In the genomic region with DNA sequence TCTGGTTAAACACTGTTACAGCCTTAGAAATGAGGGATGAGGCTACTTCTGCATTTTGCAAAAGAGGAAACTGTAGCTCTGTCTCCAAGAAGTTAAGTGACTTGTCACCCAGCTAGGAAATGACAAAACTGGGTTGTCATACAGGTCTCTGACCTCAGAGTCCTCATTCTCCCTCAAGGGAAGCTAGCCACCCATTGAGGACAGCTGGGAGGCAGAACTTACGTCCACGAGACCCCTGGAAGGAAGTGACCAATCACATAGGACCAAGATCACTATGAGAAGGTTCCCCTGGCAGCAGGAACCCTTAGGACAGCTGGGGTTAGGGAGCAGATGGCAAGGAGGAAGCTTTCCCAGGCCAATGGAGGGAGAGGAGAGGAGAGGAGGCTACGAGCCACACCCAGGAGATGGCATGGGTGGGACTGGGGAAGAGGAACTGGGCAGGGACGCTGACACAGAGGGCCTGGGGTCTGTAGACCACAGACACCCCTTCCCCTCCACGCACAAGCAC, we compare ENCODE assay signal across 14 cellular contexts. TPM values are rescaled to one million over a fixed set of nuclear protein-coding genes. Genes with fewer than 3 reads are reported as not detected.
DNase-seq lines count a peak whose midpoint lies in the region; ATAC-seq, FAIRE-seq and TF ChIP-seq lines count a peak whose summit lies in the region.
"Had no signal": no experiment of that assay in that cellular context is flagged by ENCODE, and none has a peak within 500 bp of the region (broad histone marks: within the 10 kb centered on the region; RNA-seq: fewer than 3 reads in every experiment).

No MANE protein-coding gene starts in this region.

- in situ Hi-C loops in HepG2 (cut with HindIII; ENCODE audit: extremely low pct_ligation_motif_present, low pct_unique_long_range_greater_than_20kb) = no loop called here

- H3K79me2 ChIP-seq in HepG2 (ENCODE audit: insufficient read depth, low read length) = no peaks in the 10 kb centered on the region

- no peaks in the 10 kb centered on the region for H3K27me3 Mint-ChIP-seq in activated T-helper 17 cell treated with anti-CD3 and anti-CD28 coated beads, Interleukin-2, amount 50 U/mL, for 72 hours
- H3K27me3 Mint-ChIP-seq in stimulated activated memory B cell treated with anti-CD40 and anti-IgM and Interleukin-4, amounts not matched to agents 10 μg/mL and 1 μg/mL and 100 μg/mL, for 72 hours = no peaks in the 10 kb centered on the region
- H3K27me3 Mint-ChIP-seq in CD8-positive, alpha-beta T cell (ENCODE audit: low read depth) = no peaks in the 10 kb centered on the region
- H3K27me3 Mint-ChIP-seq: CD4-positive, alpha-beta memory T cell had no signal

- TF ChIP-seq CTCF in HL-60 (IDR thresholded peaks at IDR 0.05; ENCODE audit: insufficient read depth, low read length) (no peak), HepG2 (CRISPR knock-in tag; IDR thresholded peaks at IDR 0.05) (no peak)
- no peak for TF ChIP-seq CTCF in CD8-positive, alpha-beta T cell (IDR thresholded peaks at IDR 0.05)

- H3K4me3 Mint-ChIP-seq in activated T-helper 17 cell treated with anti-CD3 and anti-CD28 coated beads, Interleukin-2, amount 50 U/mL, for 72 hours = no peak overlapping the region
- no peak overlapping the region for H3K4me3 Mint-ChIP-seq in stimulated activated memory B cell treated with anti-CD40 and anti-IgM and Interleukin-4, amounts not matched to agents 10 μg/mL and 1 μg/mL and 100 μg/mL, for 72 hours
- H3K4me3 Mint-ChIP-seq in CD8-positive, alpha-beta T cell = no peak overlapping the region
- H3K4me3 Mint-ChIP-seq: CD4-positive, alpha-beta memory T cell had no signal

- no TSS peak for BruUV-seq in HepG2 (replicated peaks; lab: Mats Ljungman, UMichigan)

- H3K4me3 ChIP-seq in HL-60 (replicated peaks; ENCODE audit: insufficient read depth, low read length) (no peak overlapping the region), HepG2 (replicated peaks in 1 of 3; ENCODE audit: insufficient read depth in 1 of 3, low read depth in 2 of 3, low read length in 3 of 3) (no peak overlapping the region)
- H3K4me3 ChIP-seq in CD8-positive, alpha-beta T cell (ENCODE audit: low read depth, low read length) = no peak overlapping the region

- TF ChIP-seq POLR2A in HepG2 (IDR thresholded peaks at IDR 0.05; ENCODE audit: insufficient read depth in 1 of 2, low read depth in 2 of 2, low read length in 2 of 2) = no peak

- WGBS in HepG2 (ENCODE audit: low lambda C conversion rate) = 97% methylated on average over 5 of the region's 5 CpGs

- no peak overlapping the region for H2AFZ ChIP-seq in HepG2 (ENCODE audit: low read length)

- peaks cover 22% of the 10 kb centered on the region for H3K4me1 ChIP-seq in HepG2 (ENCODE audit: insufficient read depth, low read length)
- H3K4me1 ChIP-seq in CD8-positive, alpha-beta T cell (ENCODE audit: insufficient read depth, low read length) = no peaks in the 10 kb centered on the region

- H3K4me2 ChIP-seq in HepG2 (ENCODE audit: low read depth, low read length) = no peak overlapping the region

- H3K36me3 Mint-ChIP-seq in activated T-helper 17 cell treated with anti-CD3 and anti-CD28 coated beads, Interleukin-2, amount 50 U/mL, for 72 hours (ENCODE audit: low read depth) = peaks cover 96% of the 10 kb centered on the region
- peaks cover 72% of the 10 kb centered on the region for H3K36me3 Mint-ChIP-seq in stimulated activated memory B cell treated with anti-CD40 and anti-IgM and Interleukin-4, amounts not matched to agents 10 μg/mL and 1 μg/mL and 100 μg/mL, for 72 hours
- peaks cover 94% of the 10 kb centered on the region for H3K36me3 Mint-ChIP-seq in CD8-positive, alpha-beta T cell

- POLR2A ChIA-PET in HepG2 (lab: Yijun Ruan, JAX) = no interaction called here
- POLR2A ChIA-PET in CD8-positive, alpha-beta T cell (lab: Charles Lee) = no interaction called here

- ATAC-seq in activated T-helper 17 cell treated with anti-CD3 and anti-CD28 coated beads, Interleukin-2, amount 50 U/mL, for 72 hours (replicated peaks) = no peak
- no peak for ATAC-seq in HepG2
- peak; percentile 41 for ATAC-seq in stimulated activated memory B cell treated with anti-CD40 and anti-IgM and Interleukin-4, amounts not matched to agents 10 μg/mL and 1 μg/mL and 100 μg/mL, for 72 hours
- ATAC-seq in CD8-positive, alpha-beta T cell = no peak
- no peak for ATAC-seq in HG03460 (IDR thresholded peaks at IDR 0.05; ENCODE audit: unreplicated experiment)
- ATAC-seq in GM19467 (IDR thresholded peaks at IDR 0.05; ENCODE audit: unreplicated experiment) = no peak

- intact Hi-C loops in HepG2 (cut with micrococcal nuclease; ENCODE audit: unreplicated experiment) = loop anchor here (5.0 kb wide), 1 partner anchor 290 kb away; no protein-coding TSS in a partner anchor
- intact Hi-C loops in CD8-positive, alpha-beta T cell (cut with DNase I, micrococcal nuclease) = no loop called here

- no peak overlapping the region for H3K9ac ChIP-seq in HepG2 (ENCODE audit: insufficient read depth, low read depth, low read length)

- H3K4me1 Mint-ChIP-seq in activated T-helper 17 cell treated with anti-CD3 and anti-CD28 coated beads, Interleukin-2, amount 50 U/mL, for 72 hours = no peaks in the 10 kb centered on the region
- peaks cover 18% of the 10 kb centered on the region for H3K4me1 Mint-ChIP-seq in stimulated activated memory B cell treated with anti-CD40 and anti-IgM and Interleukin-4, amounts not matched to agents 10 μg/mL and 1 μg/mL and 100 μg/mL, for 72 hours
- peaks cover 6% of the 10 kb centered on the region for H3K4me1 Mint-ChIP-seq in CD8-positive, alpha-beta T cell (ENCODE audit: low read depth)

- no peak for FAIRE-seq in HepG2 (lab: Jason Lieb, UNC)
- FAIRE-seq: frontal cortex had no signal

- H3K27me3 ChIP-seq in HL-60 (ENCODE audit: insufficient read depth, poor library complexity, severe bottlenecking) = no peaks in the 10 kb centered on the region
- H3K27me3 ChIP-seq in HepG2 (ENCODE audit: control insufficient read depth in 1 of 2, insufficient read depth in 2 of 2, low read length in 2 of 2) = no peaks in the 10 kb centered on the region
- no peaks in the 10 kb centered on the region for H3K27me3 ChIP-seq in CD8-positive, alpha-beta T cell (ENCODE audit: insufficient read depth, low read length)

- H3K9me3 Mint-ChIP-seq in activated T-helper 17 cell treated with anti-CD3 and anti-CD28 coated beads, Interleukin-2, amount 50 U/mL, for 72 hours = no peaks in the 10 kb centered on the region
- no peaks in the 10 kb centered on the region for H3K9me3 Mint-ChIP-seq in stimulated activated memory B cell treated with anti-CD40 and anti-IgM and Interleukin-4, amounts not matched to agents 10 μg/mL and 1 μg/mL and 100 μg/mL, for 72 hours
- no peaks in the 10 kb centered on the region for H3K9me3 Mint-ChIP-seq in CD8-positive, alpha-beta T cell
- H3K9me3 Mint-ChIP-seq: activated T-helper 2 cell treated with anti-CD3 and anti-CD28 coated beads, Interferon-gamma antibody, Interleukin-2, Interleukin-4, amounts not matched to agents 10 μg/mL and 5 μg/mL and 100 μg/mL, durations not matched to agents 14 hours and 24 hours and 36 hours; CD4-positive, alpha-beta memory T cell had no signal

- 0 out of 2 replicates have a peak, but pooled peaks cover 4% of the 10 kb centered on the region for H4K20me1 ChIP-seq in HepG2 (ENCODE audit: insufficient read depth, low read length)

- no peak for TF ChIP-seq RAD21 in HepG2 (CRISPR knock-in tag; IDR thresholded peaks at IDR 0.05)

- H3K27ac Mint-ChIP-seq in activated T-helper 17 cell treated with anti-CD3 and anti-CD28 coated beads, Interleukin-2, amount 50 U/mL, for 72 hours = peak overlapping the region; percentile 42
- peak overlapping the region; percentile 55 for H3K27ac Mint-ChIP-seq in stimulated activated memory B cell treated with anti-CD40 and anti-IgM and Interleukin-4, amounts not matched to agents 10 μg/mL and 1 μg/mL and 100 μg/mL, for 72 hours
- no peak overlapping the region for H3K27ac Mint-ChIP-seq in CD8-positive, alpha-beta T cell
- H3K27ac Mint-ChIP-seq: activated T-helper 2 cell treated with anti-CD3 and anti-CD28 coated beads, Interferon-gamma antibody, Interleukin-2, Interleukin-4, amounts not matched to agents 10 μg/mL and 5 μg/mL and 100 μg/mL, durations not matched to agents 14 hours and 24 hours and 36 hours had no signal

- no peaks in the 10 kb centered on the region for H3K9me3 ChIP-seq in HepG2 (ENCODE audit: low read length)
- H3K9me3 ChIP-seq in CD8-positive, alpha-beta T cell (ENCODE audit: low read length) = no peaks in the 10 kb centered on the region

- CTCF ChIA-PET in HepG2 (lab: Yijun Ruan, JAX; ENCODE audit: low intra/inter-chr PET ratio, low total read pairs) = no interaction called here
- CTCF ChIA-PET in CD8-positive, alpha-beta T cell (lab: Charles Lee) = no interaction called here

- DNase-seq in HL-60 (ENCODE audit: low read depth in 1 of 2, low spot score in 1 of 2) (peak; percentile 39 to 88), HepG2 (ENCODE audit: low spot score) (no peak), T-helper 9 cell (no peak)
- no peak for DNase-seq in CD8-positive, alpha-beta T cell
- DNase-seq: activated CD4-positive, CD25-positive, alpha-beta regulatory T cell; CD4-positive, alpha-beta memory T cell; NCI-H2029 treated with DMSO at 0.1 percent for 48 hours had no signal

- H3K27ac ChIP-seq in HL-60 (replicated peaks) (peak overlapping the region; percentile 70), HepG2 (ENCODE audit: extremely low read length, insufficient read depth, low read length) (no peak overlapping the region)
- no peak overlapping the region for H3K27ac ChIP-seq in CD8-positive, alpha-beta T cell (ENCODE audit: low read depth, low read length)

- H3K36me3 ChIP-seq in HepG2 (replicated peaks in 1 of 2; ENCODE audit: control insufficient read depth in 1 of 2, insufficient read depth in 2 of 2, low read length in 2 of 2) = peaks cover 61 to 81% of the 10 kb centered on the region in 2 experiments
- peaks cover 48% of the 10 kb centered on the region for H3K36me3 ChIP-seq in CD8-positive, alpha-beta T cell (ENCODE audit: insufficient read depth, low read length)

- TF ChIP-seq EP300 in HepG2 (IDR thresholded peaks at IDR 0.05; ENCODE audit: low read depth in 2 of 2, low read length in 2 of 2) = no peak
- no peak for TF ChIP-seq EP300 in HepG2 (CRISPR knock-in tag; IDR thresholded peaks at IDR 0.05; ENCODE audit: borderline replicate concordance)

RNA-seq across cellular contexts. Expression of a gene that starts 11.2 kb away (rescaled TPM):
- total RNA-seq in activated T-helper 17 cell treated with anti-CD3 and anti-CD28 coated beads, Interleukin-2, amount 50 U/mL, for 72 hours = 10 to 100 TPM; 28.7 to 40.6 TPM
- 23.3 and 36.2 TPM in 2 replicates for total RNA-seq in HepG2 (2016; rRNA removed; fragmentation: Illumina TruSeq; extraction: Trizol)
- total RNA-seq in HepG2 (2016; cell fraction: cytosol; rRNA removed; fragmentation: Illumina TruSeq; extraction: Trizol; ENCODE audit: low read depth) = 48.3 and 64.6 TPM in 2 replicates
- 19.9 and 37.6 TPM in 2 replicates for total RNA-seq in HepG2 (2016; cell fraction: insoluble cytoplasmic fraction; rRNA removed; fragmentation: Illumina TruSeq; extraction: Trizol)
- 53.5 and 59.9 TPM in 2 replicates for total RNA-seq in HepG2 (2016; cell fraction: membrane; rRNA removed; fragmentation: Illumina TruSeq; extraction: Trizol)
- total RNA-seq in HepG2 (2016; cell fraction: nucleus; rRNA removed; fragmentation: Illumina TruSeq; extraction: Trizol) = 55.5 and 57.5 TPM in 2 replicates
- 94.8 and 117 TPM in 2 replicates for polyA plus RNA-seq in HepG2 (2011; rRNA removed)
- 72.4 and 79.6 TPM in 2 replicates for polyA plus RNA-seq in HepG2 (2011; cell fraction: cytosol; rRNA removed)
- 323 and 325 TPM in 2 replicates for polyA plus RNA-seq in HepG2 (2011; cell fraction: nucleus; rRNA removed)
- 36.8 and 41.4 TPM in 2 replicates for polyA plus RNA-seq in HepG2 (2012)
- polyA plus RNA-seq in HepG2 (2016; cell fraction: cytosol; fragmentation: Illumina TruSeq; extraction: Trizol; ENCODE audit: low read depth) = 50.0 and 66.7 TPM in 2 replicates
- polyA plus RNA-seq in HepG2 (2016; cell fraction: insoluble cytoplasmic fraction; fragmentation: Illumina TruSeq; extraction: Trizol; ENCODE audit: low read depth) = 23.8 and 27.8 TPM in 2 replicates
- polyA plus RNA-seq in HepG2 (2016; cell fraction: membrane; fragmentation: Illumina TruSeq; extraction: Trizol; ENCODE audit: low read depth) = 50.2 and 62.5 TPM in 2 replicates
- polyA plus RNA-seq in HepG2 (2016; cell fraction: nucleus; fragmentation: Illumina TruSeq; extraction: Trizol; ENCODE audit: insufficient read depth, low read depth) = 84.6 and 91.3 TPM in 2 replicates
- polyA minus RNA-seq in HepG2 (2011; rRNA and poly(A)+ RNA removed; ENCODE audit: low replicate concordance) = 102 and 146 TPM in 2 replicates
- polyA minus RNA-seq in HepG2 (2011; cell fraction: cytosol; rRNA and poly(A)+ RNA removed) = 28.3 and 29.5 TPM in 2 replicates
- polyA minus RNA-seq in HepG2 (2011; cell fraction: nucleus; rRNA and poly(A)+ RNA removed) = 139 and 160 TPM in 2 replicates
- 10 to 100 TPM; 30.0 to 30.8 TPM for total RNA-seq in CD8-positive, alpha-beta T cell

RNA-seq across cellular contexts. Expression of a gene that starts 41.7 kb away (rescaled TPM):
- 10 to 100 TPM in 1 of 2 donors, 1 to 10 TPM in 1; 4.8 to 10.4 TPM for total RNA-seq in activated T-helper 17 cell treated with anti-CD3 and anti-CD28 coated beads, Interleukin-2, amount 50 U/mL, for 72 hours
- total RNA-seq in HepG2 (2016; rRNA removed; fragmentation: Illumina TruSeq; extraction: Trizol) = 97.3 and 123 TPM in 2 replicates
- total RNA-seq in HepG2 (2016; cell fraction: cytosol; rRNA removed; fragmentation: Illumina TruSeq; extraction: Trizol; ENCODE audit: low read depth) = 9.7 and 10.7 TPM in 2 replicates
- 100 and 112 TPM in 2 replicates for total RNA-seq in HepG2 (2016; cell fraction: insoluble cytoplasmic fraction; rRNA removed; fragmentation: Illumina TruSeq; extraction: Trizol)
- 29.4 and 30.9 TPM in 2 replicates for total RNA-seq in HepG2 (2016; cell fraction: membrane; rRNA removed; fragmentation: Illumina TruSeq; extraction: Trizol)
- 61.8 and 69.4 TPM in 2 replicates for total RNA-seq in HepG2 (2016; cell fraction: nucleus; rRNA removed; fragmentation: Illumina TruSeq; extraction: Trizol)
- 47.6 and 55.0 TPM in 2 replicates for polyA plus RNA-seq in HepG2 (2011; rRNA removed)
- 25.4 and 34.3 TPM in 2 replicates for polyA plus RNA-seq in HepG2 (2011; cell fraction: cytosol; rRNA removed)
- 65.2 and 68.0 TPM in 2 replicates for polyA plus RNA-seq in HepG2 (2011; cell fraction: nucleus; rRNA removed)
- polyA plus RNA-seq in HepG2 (2012) = 21.6 and 22.2 TPM in 2 replicates
- 5.7 and 5.8 TPM in 2 replicates for polyA plus RNA-seq in HepG2 (2016; cell fraction: cytosol; fragmentation: Illumina TruSeq; extraction: Trizol; ENCODE audit: low read depth)
- 116 and 128 TPM in 2 replicates for polyA plus RNA-seq in HepG2 (2016; cell fraction: insoluble cytoplasmic fraction; fragmentation: Illumina TruSeq; extraction: Trizol; ENCODE audit: low read depth)
- polyA plus RNA-seq in HepG2 (2016; cell fraction: membrane; fragmentation: Illumina TruSeq; extraction: Trizol; ENCODE audit: low read depth) = 15.2 TPM in 2 replicates
- polyA plus RNA-seq in HepG2 (2016; cell fraction: nucleus; fragmentation: Illumina TruSeq; extraction: Trizol; ENCODE audit: insufficient read depth, low read depth) = 101 and 108 TPM in 2 replicates
- polyA minus RNA-seq in HepG2 (2011; rRNA and poly(A)+ RNA removed; ENCODE audit: low replicate concordance) = 0.44 and 41.3 TPM in 2 replicates
- 24.2 and 32.3 TPM in 2 replicates for polyA minus RNA-seq in HepG2 (2011; cell fraction: cytosol; rRNA and poly(A)+ RNA removed)
- 32.1 and 39.7 TPM in 2 replicates for polyA minus RNA-seq in HepG2 (2011; cell fraction: nucleus; rRNA and poly(A)+ RNA removed)
- 1 to 10 TPM; 4.1 to 4.2 TPM for total RNA-seq in CD8-positive, alpha-beta T cell

RNA-seq across cellular contexts. Expression of a gene that starts 42.4 kb away (rescaled TPM):
- not detected for total RNA-seq in activated T-helper 17 cell treated with anti-CD3 and anti-CD28 coated beads, Interleukin-2, amount 50 U/mL, for 72 hours
- not detected in 2 replicates for total RNA-seq in HepG2 (2016; rRNA removed; fragmentation: Illumina TruSeq; extraction: Trizol)
- total RNA-seq in HepG2 (2016; cell fraction: cytosol; rRNA removed; fragmentation: Illumina TruSeq; extraction: Trizol; ENCODE audit: low read depth) = not detected in 2 replicates
- total RNA-seq in HepG2 (2016; cell fraction: insoluble cytoplasmic fraction; rRNA removed; fragmentation: Illumina TruSeq; extraction: Trizol) = not detected in 2 replicates
- total RNA-seq in HepG2 (2016; cell fraction: membrane; rRNA removed; fragmentation: Illumina TruSeq; extraction: Trizol) = not detected in 2 replicates
- total RNA-seq in HepG2 (2016; cell fraction: nucleus; rRNA removed; fragmentation: Illumina TruSeq; extraction: Trizol) = not detected in 2 replicates
- not detected in 2 replicates for polyA plus RNA-seq in HepG2 (2011; rRNA removed)
- polyA plus RNA-seq in HepG2 (2011; cell fraction: cytosol; rRNA removed) = not detected in 2 replicates
- polyA plus RNA-seq in HepG2 (2011; cell fraction: nucleus; rRNA removed) = not detected in 2 replicates
- polyA plus RNA-seq in HepG2 (2012) = not detected in 2 replicates
- not detected in 2 replicates for polyA plus RNA-seq in HepG2 (2016; cell fraction: cytosol; fragmentation: Illumina TruSeq; extraction: Trizol; ENCODE audit: low read depth)
- not detected in 2 replicates for polyA plus RNA-seq in HepG2 (2016; cell fraction: insoluble cytoplasmic fraction; fragmentation: Illumina TruSeq; extraction: Trizol; ENCODE audit: low read depth)
- not detected in 2 replicates for polyA plus RNA-seq in HepG2 (2016; cell fraction: membrane; fragmentation: Illumina TruSeq; extraction: Trizol; ENCODE audit: low read depth)
- polyA plus RNA-seq in HepG2 (2016; cell fraction: nucleus; fragmentation: Illumina TruSeq; extraction: Trizol; ENCODE audit: insufficient read depth, low read depth) = not detected in 2 replicates
- not detected in 2 replicates for polyA minus RNA-seq in HepG2 (2011; rRNA and poly(A)+ RNA removed; ENCODE audit: low replicate concordance)
- not detected in 2 replicates for polyA minus RNA-seq in HepG2 (2011; cell fraction: cytosol; rRNA and poly(A)+ RNA removed)
- not detected in 2 replicates for polyA minus RNA-seq in HepG2 (2011; cell fraction: nucleus; rRNA and poly(A)+ RNA removed)
- total RNA-seq in CD8-positive, alpha-beta T cell = not detected
- total RNA-seq: activated T-helper 2 cell treated with anti-CD3 and anti-CD28 coated beads, Interferon-gamma antibody, Interleukin-2, Interleukin-4, amounts not matched to agents 10 μg/mL and 5 μg/mL and 100 μg/mL, durations not matched to agents 14 hours and 24 hours and 36 hours; CD4-positive, alpha-beta memory T cell; frontal cortex; lower leg skin had no signal
- polyA plus RNA-seq: CD4-positive, alpha-beta memory T cell had no signal

Comparison
In these comparisons a context has a peak if more than half of its experiments do, and no peak if none do; other contexts are left out.
1. DNase-seq: peak in HL-60 (2 of 2); none in HepG2 (single experiment), CD8-positive, alpha-beta T cell (0 of 7) and T-helper 9 cell (single experiment).